8 cellular contexts compared by ENCODE assay signal in the genomic region with DNA sequence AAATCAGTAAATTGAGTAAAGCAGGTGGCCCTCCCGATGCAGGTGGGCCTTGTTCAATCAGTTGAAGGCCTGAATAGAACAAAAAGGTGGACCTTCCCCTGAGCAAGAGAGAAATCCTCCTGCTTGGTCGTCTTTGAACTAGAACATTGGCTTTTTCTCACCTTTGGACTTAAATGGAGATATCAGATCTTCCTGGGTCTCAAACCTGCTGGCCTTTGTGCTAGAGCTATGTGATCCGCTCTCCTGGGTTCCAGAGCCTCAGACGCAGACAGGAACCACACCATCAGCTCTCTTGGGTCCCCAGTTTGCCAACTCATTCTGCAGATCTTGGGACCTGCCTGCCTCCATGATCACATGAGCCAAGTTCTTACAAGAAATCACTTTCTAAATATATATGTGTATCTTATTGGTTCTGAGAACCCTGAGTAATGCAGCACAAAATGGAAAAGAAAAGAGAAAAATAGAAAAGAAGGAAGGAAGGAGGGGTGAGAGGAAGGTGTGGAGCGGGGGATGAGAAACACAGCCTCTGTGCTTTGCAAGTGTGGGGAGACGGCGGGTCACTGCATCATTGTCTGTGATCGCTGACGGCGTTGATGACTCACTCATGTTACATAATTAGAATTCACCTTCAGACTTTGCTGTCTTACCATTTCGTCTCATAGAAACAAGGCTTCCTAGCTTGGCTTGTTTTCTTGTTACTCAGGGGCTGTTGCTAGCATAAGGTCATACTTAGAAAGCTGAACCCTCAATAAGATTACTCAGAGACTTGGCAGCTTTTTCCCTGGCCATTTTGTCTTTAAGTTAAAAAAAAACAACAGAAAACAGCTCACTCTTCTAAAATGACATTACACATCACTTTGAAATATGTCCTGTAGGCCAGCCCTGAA.
DNase-seq lines count a peak whose midpoint lies in the region; ATAC-seq lines count a peak whose summit lies in the region.

No MANE protein-coding gene starts in this region.

- peak overlapping the region; percentile 32 for H3K27ac ChIP-seq in muscle layer of duodenum (ENCODE audit: low read length)

- H3K27me3 ChIP-seq in muscle layer of duodenum (ENCODE audit: low read depth, low read length), result no peaks in the 10 kb centered on the region

- DNase-seq in NK-92 treated with Interleukin-12 subunit alpha and Interleukin-12 subunit beta, amount 100 ng/mL, for 24 hours (lab: John Stamatoyannopoulos, UW), result peak; percentile 61
- DNase-seq in NK-92 (lab: John Stamatoyannopoulos, UW; ENCODE audit: unreplicated experiment) (no peak), dermis microvascular lymphatic vessel endothelial cell (ENCODE audit: low read depth in 2 of 2) (peak; percentile 34 to 98)
- DNase-seq in activated CD4-positive, alpha-beta T cell treated with anti-CD3 and anti-CD28 coated beads for 24 hours (ENCODE audit: low read depth in 2 of 2), result peak; percentile 46 to 52
- DNase-seq in stimulated activated CD8-positive, alpha-beta memory T cell treated with anti-CD3 and anti-CD28 coated beads, Interleukin-4, amount 100 ng/mL, for 1 hour (ENCODE audit: low read depth in 2 of 2, low spot score in 1 of 2), result peak; percentile 18 to 32

- H3K4me3 ChIP-seq in muscle layer of duodenum (ENCODE audit: low read depth in 1 of 2, low read length in 2 of 2), result no peak overlapping the region

- ATAC-seq in HG03575 (IDR thresholded peaks at IDR 0.05; ENCODE audit: extremely low read depth, insufficient number of reproducible peaks, low FRiP score, unreplicated experiment), result peak; percentile 68
- no peak for ATAC-seq in HG03457 (IDR thresholded peaks at IDR 0.05; ENCODE audit: unreplicated experiment)

- H3K36me3 ChIP-seq in muscle layer of duodenum (ENCODE audit: control insufficient read depth in 1 of 2, insufficient read depth in 2 of 2, low read length in 2 of 2), result peaks cover 0 to 4% of the 10 kb centered on the region in 2 donors

- no peaks in the 10 kb centered on the region for H3K9me3 ChIP-seq in muscle layer of duodenum (ENCODE audit: control insufficient read depth in 1 of 2, low read length in 2 of 2)

- peaks cover 6 to 8% of the 10 kb centered on the region in 2 donors for H3K4me1 ChIP-seq in muscle layer of duodenum (ENCODE audit: control insufficient read depth in 1 of 2, insufficient read depth in 2 of 2, low read length in 2 of 2)
